8 cellular contexts compared by ENCODE assay signal in the genomic region with DNA sequence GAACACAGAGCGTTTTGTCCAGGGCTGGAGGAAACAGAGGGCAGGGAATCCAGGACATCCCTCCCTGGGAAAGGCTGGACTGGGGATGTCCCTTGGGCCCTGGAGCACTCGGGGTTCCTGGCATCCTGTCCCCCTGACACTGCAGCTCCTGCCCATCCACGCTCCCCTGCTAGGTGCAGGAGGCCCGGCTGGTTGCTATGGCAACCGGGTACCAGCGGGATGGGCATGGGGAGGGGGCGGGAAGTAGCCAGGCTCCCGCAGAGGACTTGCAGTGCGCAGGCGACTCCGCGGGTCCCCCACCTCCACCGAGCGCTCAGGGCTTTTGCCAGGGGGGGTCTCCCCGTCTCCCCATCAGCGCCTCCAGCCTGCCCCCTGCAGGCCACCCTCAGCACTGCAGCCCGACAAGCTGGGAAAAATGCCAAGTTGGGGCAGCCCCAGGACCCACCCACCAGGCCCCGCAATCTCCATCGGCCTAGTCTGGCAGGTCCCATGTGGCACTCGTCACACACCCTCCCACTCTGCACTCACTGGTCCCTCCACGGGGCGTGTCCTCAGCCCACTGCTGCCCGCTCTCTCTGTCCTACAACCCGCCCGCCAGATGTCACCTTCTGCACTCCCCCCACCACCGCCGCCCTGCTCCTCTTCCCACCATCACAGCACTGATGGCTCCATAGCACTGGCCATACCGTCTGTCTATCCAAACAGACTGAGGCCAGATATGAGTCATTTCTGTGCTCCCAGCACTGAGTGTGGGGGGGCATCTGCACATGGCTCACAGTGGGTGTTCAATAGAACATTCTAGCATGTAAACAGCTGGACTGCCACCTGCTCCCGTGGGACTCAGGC. TPM values are rescaled to one million over a fixed set of nuclear protein-coding genes. Genes with fewer than 3 reads are reported as not detected.
A peak's percentile ranks its signal among the peaks of the same experiment; 100 is the strongest.
DNase-seq lines count a peak whose midpoint lies in the region; ATAC-seq and TF ChIP-seq lines count a peak whose summit lies in the region.

No MANE protein-coding gene starts in this region.

- no peaks in the 10 kb centered on the region for H3K9me3 Mint-ChIP-seq in CD8-positive, alpha-beta T cell

- no peaks in the 10 kb centered on the region for H3K27me3 ChIP-seq in CD8-positive, alpha-beta T cell (ENCODE audit: insufficient read depth, low read length)
- H3K27me3 ChIP-seq in KMS-11 (ENCODE audit: insufficient read depth, low read depth) (no peaks in the 10 kb centered on the region), prostate gland (replicated peaks; ENCODE audit: insufficient read depth) (no peaks in the 10 kb centered on the region)

- no peaks in the 10 kb centered on the region for H4K20me1 ChIP-seq in KMS-11 (ENCODE audit: insufficient read depth)

- WGBS in prostate gland: 40% methylated on average over 29 of the region's 29 CpGs

- no peak overlapping the region for H3K4me3 ChIP-seq in CD8-positive, alpha-beta T cell (ENCODE audit: low read depth, low read length)
- H3K4me3 ChIP-seq in KMS-11 (IDR thresholded peaks at IDR 0.05; ENCODE audit: insufficient read depth, low read depth, low read length) (no peak overlapping the region), fibroblast of pulmonary artery (replicated peaks; ENCODE audit: low read depth, low read length) (no peak overlapping the region), prostate gland (no peak overlapping the region)

- no peak overlapping the region for H3K9ac ChIP-seq in KMS-11

- peak in 3 of 7 experiments; percentile 17 to 39 (median 33) for DNase-seq in CD8-positive, alpha-beta T cell
- peak; percentile 85 for DNase-seq in activated CD8-positive, alpha-beta memory T cell treated with anti-CD3 and anti-CD28 coated beads, Interleukin-2, amount 50 U/mL, for 48 hours
- peak; percentile 64 for DNase-seq in fibroblast of pulmonary artery (ENCODE audit: low read depth)
- DNase-seq in prostate gland (ENCODE audit: low spot score): no peak
- no peak for DNase-seq in SKM-1 treated with dmso at 0.1 percent for 144 hours (lab: John Stamatoyannopoulos, UW; ENCODE audit: unreplicated experiment)
- no peak for DNase-seq in germinal center (ENCODE audit: low spot score)
- no peak for DNase-seq in cortex of kidney (lab: John Stamatoyannopoulos, UW)

- no peaks in the 10 kb centered on the region for H3K4me1 ChIP-seq in CD8-positive, alpha-beta T cell (ENCODE audit: insufficient read depth, low read length)
- H3K4me1 ChIP-seq in KMS-11 (ENCODE audit: low read depth, poor library complexity, severe bottlenecking) (no peaks in the 10 kb centered on the region), prostate gland (replicated peaks) (no peaks in the 10 kb centered on the region)

- peak; percentile 69 for ATAC-seq in CD8-positive, alpha-beta T cell

- H3K36me3 ChIP-seq in CD8-positive, alpha-beta T cell (ENCODE audit: insufficient read depth, low read length): peaks cover 12% of the 10 kb centered on the region
- H3K36me3 ChIP-seq in KMS-11 (ENCODE audit: insufficient read depth): no peaks in the 10 kb centered on the region
- H3K36me3 ChIP-seq in prostate gland: no peaks in the 10 kb centered on the region

- peaks cover 51% of the 10 kb centered on the region for H3K36me3 Mint-ChIP-seq in CD8-positive, alpha-beta T cell

- H3K4me1 Mint-ChIP-seq in CD8-positive, alpha-beta T cell (ENCODE audit: low read depth): peaks cover 4% of the 10 kb centered on the region

- no peak for TF ChIP-seq POLR2A in prostate gland (IDR thresholded peaks at IDR 0.05)

- POLR2A ChIA-PET in CD8-positive, alpha-beta T cell (lab: Charles Lee): interaction anchor here (0.9 to 1.1 kb wide), 2 partner anchors 40 to 44 kb away, joined by 3 read pairs; no protein-coding TSS in a partner anchor

- no peak overlapping the region for H3K4me2 ChIP-seq in KMS-11

- CTCF ChIA-PET in CD8-positive, alpha-beta T cell (lab: Charles Lee): interaction anchor here (1.0 to 3.1 kb wide), 2 partner anchors 9 to 28 kb away, joined by 3 to 12 read pairs; no protein-coding TSS in a partner anchor

- H3K27ac ChIP-seq in CD8-positive, alpha-beta T cell (ENCODE audit: low read depth, low read length): no peak overlapping the region
- H3K27ac ChIP-seq in KMS-11 (no peak overlapping the region), prostate gland (peak overlapping the region; percentile 9 to 31)

- H3K27ac Mint-ChIP-seq in CD8-positive, alpha-beta T cell: no peak overlapping the region

- H3K27me3 Mint-ChIP-seq in CD8-positive, alpha-beta T cell (ENCODE audit: low read depth): no peaks in the 10 kb centered on the region

- TF ChIP-seq CTCF in CD8-positive, alpha-beta T cell (IDR thresholded peaks at IDR 0.05): peak; percentile 54
- peak; percentile 55 for TF ChIP-seq CTCF in KMS-11 (conservative IDR thresholded peaks at IDR 0.05; ENCODE audit: low read depth, low read length)
- peak; percentile 73 for TF ChIP-seq CTCF in fibroblast of pulmonary artery (IDR thresholded peaks at IDR 0.05; ENCODE audit: low read length, missing control alignments)
- peak in 3 of 4 experiments; percentile 45 to 54 (median 48) for TF ChIP-seq CTCF in prostate gland (IDR thresholded peaks at IDR 0.05)

- H3K9me3 ChIP-seq in CD8-positive, alpha-beta T cell (ENCODE audit: low read length): no peaks in the 10 kb centered on the region
- H3K9me3 ChIP-seq in prostate gland: no peaks in the 10 kb centered on the region

- H3K4me3 Mint-ChIP-seq in CD8-positive, alpha-beta T cell: no peak overlapping the region

- no peaks in the 10 kb centered on the region for H3K79me2 ChIP-seq in KMS-11 (ENCODE audit: insufficient read depth, low read depth)

- no peak overlapping the region for H2AFZ ChIP-seq in KMS-11 (ENCODE audit: low read depth)

- intact Hi-C loops in CD8-positive, alpha-beta T cell (cut with DNase I, micrococcal nuclease): loop anchor here in 1 of 2 experiments (2.0 kb wide), 1 partner anchor 106 kb away; no protein-coding TSS in a partner anchor
- intact Hi-C loops in prostate gland (cut with DNase I): no loop called here

RNA-seq across cellular contexts. Expression of a gene that starts 31.5 kb away (rescaled TPM):
- 10 to 100 TPM in 1 of 2 experiments, 1 to 10 TPM in 1; 6.6 to 11.7 TPM for total RNA-seq in CD8-positive, alpha-beta T cell
- 10 to 100 TPM; 29.1 to 55.1 TPM for total RNA-seq in prostate gland

RNA-seq across cellular contexts. Expression of a gene that starts 45.5 kb away (rescaled TPM):
- 100 to 1,000 TPM; 133 to 134 TPM for total RNA-seq in CD8-positive, alpha-beta T cell
- 100 to 1,000 TPM in 1 of 2 donors, 10 to 100 TPM in 1; 51.4 to 101 TPM for total RNA-seq in prostate gland

Comparison
In these comparisons a context has a peak if more than half of its experiments do, and no peak if none do; other contexts are left out.
1. DNase-seq: peak in activated CD8-positive, alpha-beta memory T cell treated with anti-CD3 and anti-CD28 coated beads, Interleukin-2, amount 50 U/mL, for 48 hours (single experiment) and fibroblast of pulmonary artery (single experiment); none in prostate gland (single experiment), SKM-1 treated with dmso at 0.1 percent for 144 hours (single experiment), germinal center (single experiment) and cortex of kidney (single experiment).
2. H3K27ac ChIP-seq: peak in prostate gland (2 of 2); none in CD8-positive, alpha-beta T cell (single experiment) and KMS-11 (single experiment).
3. Peak in every context shown above with its lines, with median percentiles within 50 percentile points of each other: CTCF ChIP-seq.